Comparison of ENCODE assay signal across 8 cellular contexts in genomic region chr15:75620043-75620775, GRCh38. TPM values are rescaled to one million over a fixed set of nuclear protein-coding genes. Genes with fewer than 3 reads are reported as not detected.
DNase-seq lines count a peak whose midpoint lies in the region; ATAC-seq and TF ChIP-seq lines count a peak whose summit lies in the region.

No MANE protein-coding gene starts in this region.

- no peak for TF ChIP-seq EP300 in sigmoid colon (IDR thresholded peaks at IDR 0.05)

- H2AFZ ChIP-seq in fibroblast of lung (ENCODE audit: low read length), result no peak overlapping the region

- 42 to 46% methylated on average over 5 of the region's 5 CpGs for WGBS in sigmoid colon, 2 donors

- peaks cover 10% of the 10 kb centered on the region for H3K4me1 ChIP-seq in fibroblast of lung (ENCODE audit: control insufficient read depth, extremely low read depth, insufficient read depth, low read length)
- peaks cover 0 to 26% (median 7%) of the 10 kb centered on the region in 4 donors for H3K4me1 ChIP-seq in sigmoid colon

- H3K27ac ChIP-seq in fibroblast of lung (ENCODE audit: insufficient read depth, low read length), result peak overlapping the region; percentile 69
- H3K27ac ChIP-seq in sigmoid colon, result peak overlapping the region; percentile 65 to 74 (median 68)

- DNase-seq in EL, result peak; percentile 61
- peak; percentile 75 to 78 for DNase-seq in fibroblast of lung (ENCODE audit: low read depth in 2 of 2)
- DNase-seq in sigmoid colon, result peak; percentile 71
- no peak for DNase-seq in NCI-H524 treated with DMSO at 0.1 percent for 48 hours (lab: John Stamatoyannopoulos, UW)
- DNase-seq in COR-L47 (lab: John Stamatoyannopoulos, UW), result no peak

- H3K36me3 ChIP-seq in fibroblast of lung (ENCODE audit: control insufficient read depth, insufficient read depth, low read length), result peaks cover 9% of the 10 kb centered on the region
- H3K36me3 ChIP-seq in sigmoid colon, result peaks cover 15 to 54% (median 24%) of the 10 kb centered on the region in 4 donors

- H3K9me3 ChIP-seq in fibroblast of lung (ENCODE audit: control insufficient read depth, insufficient read depth, low read depth, low read length) (no peaks in the 10 kb centered on the region), sigmoid colon (no peaks in the 10 kb centered on the region)

- peak overlapping the region; percentile 28 for H3K9ac ChIP-seq in fibroblast of lung (ENCODE audit: insufficient read depth, low read length)

- H3K27me3 ChIP-seq in fibroblast of lung (ENCODE audit: control insufficient read depth, insufficient read depth, low read length), result no peaks in the 10 kb centered on the region
- H3K27me3 ChIP-seq in sigmoid colon, result no peaks in the 10 kb centered on the region

- TF ChIP-seq POLR2A in sigmoid colon (IDR thresholded peaks at IDR 0.05), result no peak

- TF ChIP-seq CTCF in fibroblast of lung (conservative IDR thresholded peaks at IDR 0.05 in 1 of 2, IDR thresholded peaks at IDR 0.05 in 1 of 2; ENCODE audit: low read depth in 1 of 2, low read length in 2 of 2) (no peak), sigmoid colon (IDR thresholded peaks at IDR 0.05) (no peak)

- intact Hi-C loops in sigmoid colon (cut with DNase I), result loop anchor here (5.0 kb wide), 2 partner anchors 98 to 253 kb away; partner anchors contain the start of gene MAN2C1

- peak overlapping the region in 3 of 4 experiments; percentile 1 to 57 (median 55) for H3K4me3 ChIP-seq in fibroblast of lung (replicated peaks in 1 of 4; ENCODE audit: control extremely low read depth in 1 of 4, insufficient read depth in 1 of 4, low read depth in 3 of 4, low read length in 4 of 4)
- H3K4me3 ChIP-seq in sigmoid colon, result peak overlapping the region in 2 of 4 donors; percentile 7 to 21

- no peaks in the 10 kb centered on the region for H4K20me1 ChIP-seq in fibroblast of lung (ENCODE audit: control insufficient read depth, extremely low read depth, insufficient read depth, low read length)

- ATAC-seq in SK-N-SH treated with all-trans-retinoic acid at 6 μM for 48 hours (peak; percentile 5; the same call in 1 of the 3 replicates), GM18909 (IDR thresholded peaks at IDR 0.05; ENCODE audit: poor library complexity, unreplicated experiment) (no peak), GM21786 (IDR thresholded peaks at IDR 0.05; ENCODE audit: unreplicated experiment) (no peak)

- peak overlapping the region; percentile 79 for H3K4me2 ChIP-seq in fibroblast of lung (ENCODE audit: extremely low read depth, insufficient read depth, low read length)

- peaks cover 2% of the 10 kb centered on the region for H3K79me2 ChIP-seq in fibroblast of lung (ENCODE audit: control insufficient read depth, insufficient read depth, low read length)

TF ChIP-seq in SK-N-SH treated with all-trans-retinoic acid at 6 μM for 48 hours, 23 proteins besides CTCF, POLR2A, EP300 and RAD21:
- TF ChIP-seq PATZ1 (CRISPR knock-in tag; IDR thresholded peaks at IDR 0.05; ENCODE audit: borderline replicate concordance) (no peak), ARNTL (CRISPR knock-in tag; IDR thresholded peaks at IDR 0.05; ENCODE audit: borderline replicate concordance, low read depth) (no peak), ZNF565 (CRISPR knock-in tag; conservative IDR thresholded peaks at IDR 0.05; ENCODE audit: low read depth) (no peak), TOX (CRISPR knock-in tag; IDR thresholded peaks at IDR 0.05; ENCODE audit: borderline replicate concordance) (no peak), OSR1 (CRISPR knock-in tag; IDR thresholded peaks at IDR 0.05) (no peak), ISL1 (CRISPR knock-in tag; IDR thresholded peaks at IDR 0.05) (no peak), CSRNP3 (CRISPR knock-in tag; IDR thresholded peaks at IDR 0.05) (no peak), ZFP30 (CRISPR knock-in tag; IDR thresholded peaks at IDR 0.05) (no peak)
TF ChIP-seq in SK-N-SH treated with all-trans-retinoic acid at 6 μM for 48 hours: peak in this region for 0.

RNA-seq across cellular contexts. Expression of gene SNUPN, which starts 5.3 kb away (rescaled TPM):
- total RNA-seq in fibroblast of lung (31.3 and 32.7 TPM in 2 replicates), sigmoid colon (10 to 100 TPM; 15.3 to 28.6 (median 21.9) TPM)
- polyA plus RNA-seq in fibroblast of lung (32.1 and 35.9 TPM in 2 replicates), sigmoid colon (10 to 100 TPM; 20.4 to 25.0 (median 20.8) TPM)
- 24.7 and 30.6 TPM in 2 replicates for polyA plus RNA-seq in fibroblast of lung (2012)
- polyA minus RNA-seq in fibroblast of lung (ENCODE audit: low replicate concordance), result 4.9 and 13.0 TPM in 2 replicates

RNA-seq across cellular contexts. Expression of gene IMP3, which starts 19.8 kb away (rescaled TPM):
- total RNA-seq in fibroblast of lung (45.1 and 58.6 TPM in 2 replicates), sigmoid colon (100 to 1,000 TPM in 1 of 4 donors, 10 to 100 TPM in 3; 55.4 to 117 (median 84.3) TPM)
- polyA plus RNA-seq in fibroblast of lung (34.0 and 48.4 TPM in 2 replicates), sigmoid colon (10 to 100 TPM; 58.3 to 94.1 (median 62.0) TPM)
- 38.6 and 64.8 TPM in 2 replicates for polyA plus RNA-seq in fibroblast of lung (2012)
- 8.4 and 8.6 TPM in 2 replicates for polyA minus RNA-seq in fibroblast of lung (ENCODE audit: low replicate concordance)

RNA-seq across cellular contexts. Expression of gene SNX33, which starts 27.5 kb away (rescaled TPM):
- total RNA-seq in fibroblast of lung (19.5 and 24.6 TPM in 2 replicates), sigmoid colon (10 to 100 TPM; 20.1 to 32.7 (median 25.8) TPM)
- polyA plus RNA-seq in fibroblast of lung (16.1 and 17.5 TPM in 2 replicates), sigmoid colon (10 to 100 TPM in 2 of 3 donors, 1 to 10 TPM in 1; 9.0 to 20.9 (median 12.7) TPM)
- polyA plus RNA-seq in fibroblast of lung (2012), result 20.9 and 26.8 TPM in 2 replicates
- polyA minus RNA-seq in fibroblast of lung (ENCODE audit: low replicate concordance), result 58.1 and 71.4 TPM in 2 replicates

RNA-seq across cellular contexts. Expression of gene PTPN9, which starts 41.1 kb away (rescaled TPM):
- 14.6 and 20.6 TPM in 2 replicates for total RNA-seq in fibroblast of lung
- polyA plus RNA-seq in fibroblast of lung, result 41.6 and 54.1 TPM in 2 replicates
- polyA plus RNA-seq in fibroblast of lung (2012), result 25.0 and 25.7 TPM in 2 replicates
- 76.8 and 126 TPM in 2 replicates for polyA minus RNA-seq in fibroblast of lung (ENCODE audit: low replicate concordance)
- 10 to 100 TPM; 12.2 to 21.0 (median 17.2) TPM for total RNA-seq in sigmoid colon
- 10 to 100 TPM; 19.2 to 23.1 (median 19.8) TPM for polyA plus RNA-seq in sigmoid colon

Comparison
In these comparisons a context has a peak if more than half of its experiments do, and no peak if none do; other contexts are left out.
1. DNase-seq: peak in EL (single experiment), fibroblast of lung (2 of 2) and sigmoid colon (single experiment); none in NCI-H524 treated with DMSO at 0.1 percent for 48 hours (single experiment) and COR-L47 (single experiment).